8 cellular contexts compared by ENCODE assay signal in the genomic region with DNA sequence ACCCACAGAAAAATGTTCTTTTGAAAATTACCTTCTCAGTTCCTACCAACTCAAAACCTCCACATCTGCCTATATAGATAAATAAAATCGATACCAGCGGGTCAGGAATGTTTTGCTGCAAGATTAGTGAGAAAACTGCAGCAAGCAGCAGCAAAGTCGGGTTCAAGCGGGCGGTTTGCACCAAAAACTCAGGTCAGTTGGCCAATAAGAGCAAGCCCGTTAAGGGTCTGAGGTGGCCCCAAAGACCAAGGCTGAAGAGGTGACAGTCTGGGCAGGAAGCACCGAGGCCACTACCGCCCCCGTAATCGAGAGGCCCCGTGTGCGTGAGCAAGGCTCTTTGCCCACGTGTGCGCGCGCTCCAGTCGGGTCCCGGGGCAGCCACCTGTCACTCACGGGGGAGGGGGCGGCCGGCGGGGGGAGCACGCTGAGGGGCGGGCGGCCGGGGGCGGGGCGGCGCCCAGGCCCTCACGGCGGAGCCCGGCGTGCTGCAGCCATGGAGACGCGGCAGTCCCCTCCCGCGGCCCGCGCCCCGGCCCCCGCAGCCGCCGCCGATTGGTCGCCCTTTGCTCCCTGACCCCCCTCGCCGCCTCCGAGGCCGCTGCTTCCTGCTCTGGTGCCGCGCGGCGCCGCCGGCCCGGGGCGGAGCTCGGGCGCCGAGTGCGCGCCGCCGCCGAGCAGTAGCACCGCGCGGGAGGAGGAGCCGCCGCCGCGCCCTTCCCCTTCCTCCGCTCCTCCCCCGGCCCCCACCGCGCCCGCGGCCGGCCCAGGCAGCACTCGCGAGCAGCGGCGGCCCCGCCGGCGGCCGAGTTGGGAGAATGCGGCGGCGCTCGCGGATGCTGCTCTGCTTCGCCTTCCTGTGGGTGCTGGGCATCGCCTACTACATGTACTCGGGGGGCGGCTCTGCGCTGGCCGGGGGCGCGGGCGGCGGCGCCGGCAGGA. TPM values are rescaled to one million over a fixed set of nuclear protein-coding genes. Genes with fewer than 3 reads are reported as not detected.
DNase-seq lines count a peak whose midpoint lies in the region; ATAC-seq, FAIRE-seq and TF ChIP-seq lines count a peak whose summit lies in the region.

GALNT2 (plus strand) TSS at position 773 of the 939 bp plus-strand sequence; CDS start at position 816, 43 bp downstream.

- FAIRE-seq in keratinocyte (lab: Jason Lieb, UNC), result no peak

- H3K27me3 ChIP-seq in keratinocyte (ENCODE audit: control insufficient read depth, extremely low read depth, insufficient read depth, low read length), result no peaks in the 10 kb centered on the region

- ATAC-seq in HG03354 (IDR thresholded peaks at IDR 0.05; ENCODE audit: poor library complexity, severe bottlenecking, unreplicated experiment), result peak; percentile 80

- no peak for TF ChIP-seq CTCF in keratinocyte (optimal IDR thresholded peaks at IDR 0.05 in 1 of 3, IDR thresholded peaks at IDR 0.05 in 1 of 3, conservative IDR thresholded peaks at IDR 0.05 in 1 of 3; ENCODE audit: extremely low read depth in 1 of 3, insufficient read depth in 2 of 3, low read length in 3 of 3)

- peak within 1 kb of the TSS; percentile 80 for H3K27ac ChIP-seq in keratinocyte (ENCODE audit: control insufficient read depth, insufficient read depth, low read length)

- H3K9ac ChIP-seq in keratinocyte (ENCODE audit: control insufficient read depth, extremely low read depth, insufficient read depth, low read length), result peak within 1 kb of the TSS; percentile 89

- DNase-seq in AML-193 (lab: John Stamatoyannopoulos, UW), result peak; percentile 75 to 81
- DNase-seq in NCI-H510A (lab: John Stamatoyannopoulos, UW), result peak; percentile 90
- peak; percentile 86 for DNase-seq in activated CD4-positive, CD25-positive, alpha-beta regulatory T cell treated with anti-CD3 and anti-CD28 coated beads, Interleukin-2, amount 50 U/mL, for 72 hours
- peak; percentile 79 for DNase-seq in cerebellar cortex (ENCODE audit: low spot score)
- DNase-seq in keratinocyte (ENCODE audit: low read depth, low spot score), result no peak
- peak; percentile 78 to 81 (median 80) for DNase-seq in stimulated activated CD4-positive, alpha-beta T cell treated with anti-CD3 and anti-CD28 coated beads, Interleukin-12 subunit alpha, Interleukin-12 subunit beta, amount 100 ng/mL, for 48 hours (ENCODE audit: low read depth in 2 of 3, low spot score in 1 of 3)

- peaks cover 2% of the 10 kb centered on the region for H4K20me1 ChIP-seq in keratinocyte (ENCODE audit: control insufficient read depth, extremely low read depth, insufficient read depth, low read length)

- dilution Hi-C loops in keratinocyte (cut with MboI; ENCODE audit: extremely low pct_ligation_motif_present, low sequenced_read_pairs), result no loop called here

- H3K79me2 ChIP-seq in keratinocyte (ENCODE audit: control insufficient read depth, insufficient read depth, low read length), result peaks cover 45% of the 10 kb centered on the region

- H3K36me3 ChIP-seq in keratinocyte (ENCODE audit: control insufficient read depth in 2 of 2, extremely low read depth in 1 of 2, insufficient read depth in 2 of 2, low read length in 2 of 2), result peaks cover 0 to 2% of the 10 kb centered on the region in 2 experiments

- H2AFZ ChIP-seq in keratinocyte (ENCODE audit: control insufficient read depth, low read length), result peak within 1 kb of the TSS; percentile 82

- peak within 1 kb of the TSS; percentile 86 to 96 (median 92) for H3K4me3 ChIP-seq in keratinocyte (ENCODE audit: control insufficient read depth in 2 of 3, extremely low read depth in 1 of 3, insufficient read depth in 2 of 3, low read depth in 1 of 3, low read length in 3 of 3)

- H3K4me2 ChIP-seq in keratinocyte (ENCODE audit: control insufficient read depth, extremely low read depth, insufficient read depth, low read depth, low read length), result peak within 1 kb of the TSS; percentile 100

- H3K4me1 ChIP-seq in keratinocyte (ENCODE audit: control insufficient read depth, extremely low read depth, insufficient read depth, low read length), result peaks cover 12% of the 10 kb centered on the region

- H3K9me3 ChIP-seq in keratinocyte (ENCODE audit: control insufficient read depth, low read depth, low read length), result no peaks in the 10 kb centered on the region

- H3K9me1 ChIP-seq in keratinocyte (ENCODE audit: control insufficient read depth, extremely low read depth, insufficient read depth, low read length), result peaks cover 4% of the 10 kb centered on the region

- peak; percentile 84 for TF ChIP-seq POLR2A in GM19099 (IDR thresholded peaks at IDR 0.05; ENCODE audit: extremely low read depth, insufficient read length, low read depth)

RNA-seq across cellular contexts. Expression of gene GALNT2, which starts in this region (rescaled TPM):
- polyA plus RNA-seq in keratinocyte, result 58.8 to 106 TPM (median 61.7 TPM) in 3 replicates
- 18.4 TPM for polyA plus RNA-seq in keratinocyte (2011; ENCODE audit: low read depth)
- polyA plus RNA-seq in keratinocyte (2011; cell fraction: cytosol; rRNA removed), result 34.0 and 45.9 TPM in 2 replicates
- 193 and 203 TPM in 2 replicates for polyA plus RNA-seq in keratinocyte (2011; cell fraction: nucleus; rRNA removed)
- 36.1 and 114 TPM in 2 replicates for polyA plus RNA-seq in keratinocyte (2012; ENCODE audit: low replicate concordance)
- 68.8 to 84.1 TPM (median 73.4 TPM) in 3 replicates for polyA minus RNA-seq in keratinocyte
- 80.0 TPM for polyA minus RNA-seq in keratinocyte (2011; cell fraction: cytosol; rRNA and poly(A)+ RNA removed)
- polyA minus RNA-seq in keratinocyte (2011; cell fraction: nucleus; rRNA and poly(A)+ RNA removed), result 166 and 226 TPM in 2 replicates
